In the genomic region with DNA sequence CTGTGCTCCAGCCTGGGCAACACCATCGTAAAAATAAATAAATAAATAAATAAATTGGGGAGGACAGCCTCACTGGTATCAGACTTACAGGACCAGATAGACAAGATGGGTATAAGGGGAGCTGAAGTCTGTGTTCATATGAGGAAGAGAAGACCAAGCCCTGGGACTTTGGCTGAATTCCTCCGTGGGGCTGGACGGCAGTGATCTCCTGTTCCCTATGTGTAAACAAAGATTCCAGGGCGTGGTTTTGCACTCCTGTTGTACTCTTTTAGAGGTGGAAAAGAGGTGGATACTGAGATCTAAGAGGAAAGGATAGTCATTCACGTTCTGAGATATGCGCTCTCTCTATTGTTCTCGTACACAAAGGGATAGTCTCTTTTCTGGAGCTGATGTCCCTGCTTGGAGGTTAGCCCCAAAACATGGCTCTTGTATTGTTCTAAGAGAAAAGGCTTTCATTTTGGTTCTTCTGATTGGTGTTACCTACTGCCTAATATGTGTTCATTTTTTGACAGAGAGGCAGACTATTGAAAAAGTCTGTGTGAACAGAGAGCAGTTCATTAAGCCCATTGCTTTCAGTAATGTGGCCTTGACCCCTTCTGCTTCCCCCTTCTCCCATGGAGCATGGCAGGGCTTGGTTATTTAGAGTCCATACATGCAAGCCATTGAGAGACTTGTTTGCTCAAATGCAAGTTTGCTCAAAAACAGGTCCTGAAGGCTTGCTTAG, we compare ENCODE assay signal across 26 cellular contexts. TPM values are rescaled to one million over a fixed set of nuclear protein-coding genes. Genes with fewer than 3 reads are reported as not detected.
A peak's percentile ranks its signal among the peaks of the same experiment; 100 is the strongest.
DNase-seq lines count a peak whose midpoint lies in the region; ATAC-seq and TF ChIP-seq lines count a peak whose summit lies in the region.
"Had no signal": no experiment of that assay in that cellular context is flagged by ENCODE, and none has a peak within 500 bp of the region (broad histone marks: within the 10 kb centered on the region; RNA-seq: fewer than 3 reads in every experiment).

No MANE protein-coding gene starts in this region.

- H3K36me3 ChIP-seq in HAP-1 (replicated peaks) = peaks cover 35% of the 10 kb centered on the region

- TF ChIP-seq CTCF in 22Rv1 (IDR thresholded peaks at IDR 0.05) (no peak), neural crest cell (conservative IDR thresholded peaks at IDR 0.05) (no peak)

- H3K27me3 ChIP-seq in HAP-1 (ENCODE audit: low read depth) = no peaks in the 10 kb centered on the region
- H3K27me3 ChIP-seq: ascending aorta, foreskin keratinocyte, pancreas, sigmoid colon, stomach had no signal

- peak; percentile 72 for DNase-seq in LoVo (ENCODE audit: low spot score)
- no peak for DNase-seq in effector memory CD8-positive, alpha-beta T cell
- no peak for DNase-seq in neural crest cell (ENCODE audit: low read depth, low spot score)
- DNase-seq in activated T-helper 1 cell treated with anti-CD3 and anti-CD28 coated beads, Interleukin-12 subunit alpha, Interleukin-12 subunit beta, Interleukin-2, Interleukin-4 antibody, amounts not matched to agents 30 ng/mL and 10 ng/mL and 1 ng/mL, durations not matched to agents 14 hours and 24 hours and 36 hours (ENCODE audit: low spot score) = no peak
- no peak for DNase-seq in AML-193 (lab: John Stamatoyannopoulos, UW)
- no peak for DNase-seq in HAP-1 (ENCODE audit: low spot score in 2 of 2)
- DNase-seq: activated B cell treated with CpG ODN at 0.5 μM for 24 hours; activated CD4-positive, alpha-beta memory T cell treated with anti-CD3 and anti-CD28 coated beads for 36 hours; activated CD8-positive, alpha-beta memory T cell treated with anti-CD3 and anti-CD28 coated beads, Interleukin-2, amount 50 U/mL, for 48 hours; foreskin keratinocyte; IMR-90; NCI-H2081; NCI-H226; NCI-H748 treated with DMSO at 0.1 percent for 48 hours; pancreas; sigmoid colon; stomach; T1000 had no signal

- no peaks in the 10 kb centered on the region for H3K4me1 ChIP-seq in HAP-1
- H3K4me1 ChIP-seq: ascending aorta, foreskin keratinocyte, pancreas, sigmoid colon had no signal

- intact Hi-C loops in activated T-helper 1 cell treated with anti-CD3 and anti-CD28 coated beads, Interleukin-12 subunit alpha, Interleukin-12 subunit beta, Interleukin-2, Interleukin-4 antibody, amounts not matched to agents 30 ng/mL and 10 ng/mL and 1 ng/mL, durations not matched to agents 14 hours and 24 hours and 36 hours (cut with micrococcal nuclease) = no loop called here

- in situ Hi-C loops in HAP-1 (cut with MboI; ENCODE audit: low sequenced_read_pairs) = no loop called here

- no peaks in the 10 kb centered on the region for H3K9me3 ChIP-seq in HAP-1
- H3K9me3 ChIP-seq: ascending aorta, pancreas, sigmoid colon, stomach had no signal

- no peak for ATAC-seq in effector memory CD8-positive, alpha-beta T cell (replicated peaks)
- ATAC-seq in GM21381 (IDR thresholded peaks at IDR 0.05; ENCODE audit: unreplicated experiment) = no peak
- ATAC-seq: foreskin keratinocyte; natural killer cell treated with Interleukin-12 subunit alpha and Interleukin-12 subunit beta and Interleukin-15 and Interleukin-18, amount 100 ng/mL, for 72 hours; pancreas had no signal

- peaks cover 67% of the 10 kb centered on the region for H3K36me3 Mint-ChIP-seq in effector memory CD8-positive, alpha-beta T cell (ENCODE audit: insufficient read depth)
- H3K36me3 Mint-ChIP-seq in neural crest cell (ENCODE audit: low read depth) = peaks cover 4% of the 10 kb centered on the region
- H3K36me3 Mint-ChIP-seq in activated T-helper 1 cell treated with anti-CD3 and anti-CD28 coated beads, Interleukin-12 subunit alpha, Interleukin-12 subunit beta, Interleukin-2, Interleukin-4 antibody, amounts not matched to agents 30 ng/mL and 10 ng/mL and 1 ng/mL, durations not matched to agents 14 hours and 24 hours and 36 hours (ENCODE audit: low read depth) = peaks cover 46% of the 10 kb centered on the region

- H3K4me3 ChIP-seq in HAP-1 = no peak overlapping the region
- H3K4me3 ChIP-seq: ascending aorta, pancreas, sigmoid colon, stomach had no signal

- peak overlapping the region; percentile 66 for H3K27ac ChIP-seq in 22Rv1
- H3K27ac ChIP-seq: ascending aorta, foreskin keratinocyte, pancreas, sigmoid colon had no signal

- no peak overlapping the region for H3K4me3 Mint-ChIP-seq in effector memory CD8-positive, alpha-beta T cell
- H3K4me3 Mint-ChIP-seq in neural crest cell = no peak overlapping the region
- no peak overlapping the region for H3K4me3 Mint-ChIP-seq in activated T-helper 1 cell treated with anti-CD3 and anti-CD28 coated beads, Interleukin-12 subunit alpha, Interleukin-12 subunit beta, Interleukin-2, Interleukin-4 antibody, amounts not matched to agents 30 ng/mL and 10 ng/mL and 1 ng/mL, durations not matched to agents 14 hours and 24 hours and 36 hours
- H3K4me3 Mint-ChIP-seq: activated B cell treated with CpG ODN at 0.5 μM for 24 hours; activated CD4-positive, alpha-beta memory T cell treated with anti-CD3 and anti-CD28 coated beads for 36 hours; activated naive CD8-positive, alpha-beta T cell; B cell; central memory CD8-positive, alpha-beta T cell; natural killer cell treated with Interleukin-12 subunit alpha and Interleukin-12 subunit beta and Interleukin-15 and Interleukin-18, amount 100 ng/mL, for 72 hours had no signal

- peaks cover 17 to 34% of the 10 kb centered on the region in 2 donors for H3K4me1 Mint-ChIP-seq in effector memory CD8-positive, alpha-beta T cell (ENCODE audit: low read depth in 2 of 2)
- no peaks in the 10 kb centered on the region for H3K4me1 Mint-ChIP-seq in neural crest cell
- peaks cover 6% of the 10 kb centered on the region for H3K4me1 Mint-ChIP-seq in activated T-helper 1 cell treated with anti-CD3 and anti-CD28 coated beads, Interleukin-12 subunit alpha, Interleukin-12 subunit beta, Interleukin-2, Interleukin-4 antibody, amounts not matched to agents 30 ng/mL and 10 ng/mL and 1 ng/mL, durations not matched to agents 14 hours and 24 hours and 36 hours (ENCODE audit: low read depth)

- no peaks in the 10 kb centered on the region for H3K27me3 Mint-ChIP-seq in effector memory CD8-positive, alpha-beta T cell
- no peaks in the 10 kb centered on the region for H3K27me3 Mint-ChIP-seq in neural crest cell (ENCODE audit: low read depth)
- no peaks in the 10 kb centered on the region for H3K27me3 Mint-ChIP-seq in activated T-helper 1 cell treated with anti-CD3 and anti-CD28 coated beads, Interleukin-12 subunit alpha, Interleukin-12 subunit beta, Interleukin-2, Interleukin-4 antibody, amounts not matched to agents 30 ng/mL and 10 ng/mL and 1 ng/mL, durations not matched to agents 14 hours and 24 hours and 36 hours (ENCODE audit: insufficient read depth)
- H3K27me3 Mint-ChIP-seq: activated B cell treated with CpG ODN at 0.5 μM for 24 hours; activated CD4-positive, alpha-beta memory T cell treated with anti-CD3 and anti-CD28 coated beads for 36 hours; activated naive CD8-positive, alpha-beta T cell; B cell; central memory CD8-positive, alpha-beta T cell; natural killer cell treated with Interleukin-12 subunit alpha and Interleukin-12 subunit beta and Interleukin-15 and Interleukin-18, amount 100 ng/mL, for 72 hours had no signal

- no peaks in the 10 kb centered on the region for H3K9me3 Mint-ChIP-seq in effector memory CD8-positive, alpha-beta T cell
- no peaks in the 10 kb centered on the region for H3K9me3 Mint-ChIP-seq in neural crest cell
- H3K9me3 Mint-ChIP-seq in activated T-helper 1 cell treated with anti-CD3 and anti-CD28 coated beads, Interleukin-12 subunit alpha, Interleukin-12 subunit beta, Interleukin-2, Interleukin-4 antibody, amounts not matched to agents 30 ng/mL and 10 ng/mL and 1 ng/mL, durations not matched to agents 14 hours and 24 hours and 36 hours = no peaks in the 10 kb centered on the region
- H3K9me3 Mint-ChIP-seq: activated B cell treated with CpG ODN at 0.5 μM for 24 hours; activated CD4-positive, alpha-beta memory T cell treated with anti-CD3 and anti-CD28 coated beads for 36 hours; activated T-helper 2 cell treated with anti-CD3 and anti-CD28 coated beads, Interferon-gamma antibody, Interleukin-2, Interleukin-4, amounts not matched to agents 10 μg/mL and 5 μg/mL and 100 μg/mL, durations not matched to agents 14 hours and 24 hours and 36 hours; central memory CD8-positive, alpha-beta T cell; natural killer cell treated with Interleukin-12 subunit alpha and Interleukin-12 subunit beta and Interleukin-15 and Interleukin-18, amount 100 ng/mL, for 72 hours had no signal

- peak overlapping the region; percentile 80 to 90 for H3K27ac Mint-ChIP-seq in effector memory CD8-positive, alpha-beta T cell
- H3K27ac Mint-ChIP-seq in neural crest cell (ENCODE audit: unreplicated experiment) = peak overlapping the region; percentile 95
- H3K27ac Mint-ChIP-seq in activated T-helper 1 cell treated with anti-CD3 and anti-CD28 coated beads, Interleukin-12 subunit alpha, Interleukin-12 subunit beta, Interleukin-2, Interleukin-4 antibody, amounts not matched to agents 30 ng/mL and 10 ng/mL and 1 ng/mL, durations not matched to agents 14 hours and 24 hours and 36 hours = no peak overlapping the region
- H3K27ac Mint-ChIP-seq: activated B cell treated with CpG ODN at 0.5 μM for 24 hours; activated CD4-positive, alpha-beta memory T cell treated with anti-CD3 and anti-CD28 coated beads for 36 hours; activated T-helper 2 cell treated with anti-CD3 and anti-CD28 coated beads, Interferon-gamma antibody, Interleukin-2, Interleukin-4, amounts not matched to agents 10 μg/mL and 5 μg/mL and 100 μg/mL, durations not matched to agents 14 hours and 24 hours and 36 hours; B cell; natural killer cell treated with Interleukin-12 subunit alpha and Interleukin-12 subunit beta and Interleukin-15 and Interleukin-18, amount 100 ng/mL, for 72 hours had no signal

RNA-seq across cellular contexts. Expression of a gene that starts 12.3 kb away (rescaled TPM):
- 16.8 and 20.2 TPM in 2 replicates for total RNA-seq in neural crest cell
- total RNA-seq in activated T-helper 1 cell treated with anti-CD3 and anti-CD28 coated beads, Interleukin-12 subunit alpha, Interleukin-12 subunit beta, Interleukin-2, Interleukin-4 antibody, amounts not matched to agents 30 ng/mL and 10 ng/mL and 1 ng/mL, durations not matched to agents 14 hours and 24 hours and 36 hours = 11.0 and 13.8 TPM in 2 replicates
